23 cellular contexts compared by ENCODE assay signal in genomic region chr20:29313481-29313880, GRCh38.
"Had no signal": no experiment of that assay in that cellular context is flagged by ENCODE, and none has a peak within 500 bp of the region (broad histone marks: within the 10 kb centered on the region; RNA-seq: fewer than 3 reads in every experiment).

No MANE protein-coding gene starts in this region.

- DNase-seq: Kasumi-1; MM.1S; NCI-H1092 treated with DMSO at 0.1 percent for 48 hours; NCI-H1436; NCI-H187; NCI-H2029; NCI-H2081 treated with DMSO at 0.1 percent for 48 hours; NCI-H2171 treated with DMSO at 0.1 percent for 48 hours; NCI-H345; NCI-H446 treated with DMSO at 0.1 percent for 48 hours; NCI-H510A treated with DMSO at 0.1 percent for 48 hours; NCI-H526; NK-92 treated with Interleukin-12 subunit alpha and Interleukin-12 subunit beta, amount 100 ng/mL, for 24 hours; PC-3; SHP77; SK-N-SH; SW 1271 had no signal

- ATAC-seq: K562, Panc1, PC-3 had no signal

- H3K4me2 ChIP-seq: KMS-11, SK-N-SH had no signal

- H3K27me3 Mint-ChIP-seq: IgD-negative memory B cell had no signal

- H3K27ac ChIP-seq: HL-60, KMS-11, RWPE1 had no signal

- H3K9me3 ChIP-seq: SK-N-SH had no signal

- H3K9me2 ChIP-seq: SK-N-SH had no signal

- H3K4me3 Mint-ChIP-seq: IgD-negative memory B cell had no signal

- H3K27ac Mint-ChIP-seq: IgD-negative memory B cell had no signal

- H3K4me3 ChIP-seq: K562 had no signal

- H3K36me3 Mint-ChIP-seq: IgD-negative memory B cell had no signal
